26 cellular contexts compared by ENCODE assay signal in genomic region chr7:51132661-51133060, GRCh38.
"Had no signal": no experiment of that assay in that cellular context is flagged by ENCODE, and none has a peak within 500 bp of the region (broad histone marks: within the 10 kb centered on the region; RNA-seq: fewer than 3 reads in every experiment).

No MANE protein-coding gene starts in this region.

- H3K4me3 Mint-ChIP-seq: naive thymus-derived CD4-positive, alpha-beta T cell; natural killer cell; nephron; stimulated activated effector memory CD8-positive, alpha-beta T cell treated with anti-CD3 and anti-CD28 coated beads, Interleukin-12 subunit alpha, Interleukin-12 subunit beta, amount 100 ng/mL, for 72 hours; stimulated activated naive B cell treated with anti-CD40 and anti-IgM and Interleukin-4, amounts not matched to agents 10 μg/mL and 1 μg/mL and 100 μg/mL, for 72 hours; stimulated activated naive CD8-positive, alpha-beta T cell treated with anti-CD3 and anti-CD28 coated beads, Interleukin-15, Interleukin-2, amounts not matched to agents 100 ng/mL and 50 ng/mL, for 24 hours had no signal

- H3K9me3 ChIP-seq: neutrophil, pancreas, right lobe of liver, sigmoid colon, stomach, thoracic aorta, thyroid gland, tibial nerve, upper lobe of left lung, uterus had no signal

- H3K4me3 ChIP-seq: pancreas, psoas muscle, right lobe of liver, sigmoid colon, stomach, thoracic aorta, thyroid gland, tibial nerve, upper lobe of left lung, uterus had no signal

- H3K4me1 Mint-ChIP-seq: naive thymus-derived CD4-positive, alpha-beta T cell; natural killer cell; nephron; stimulated activated effector memory CD8-positive, alpha-beta T cell treated with anti-CD3 and anti-CD28 coated beads, Interleukin-12 subunit alpha, Interleukin-12 subunit beta, amount 100 ng/mL, for 72 hours; stimulated activated naive B cell treated with anti-CD40 and anti-IgM and Interleukin-4, amounts not matched to agents 10 μg/mL and 1 μg/mL and 100 μg/mL, for 72 hours had no signal

- DNase-seq: naive thymus-derived CD4-positive, alpha-beta T cell; natural killer cell; nucleus accumbens; pancreas; psoas muscle; right cardiac atrium; right lobe of liver; sigmoid colon; small intestine; stimulated activated CD4-positive, alpha-beta T cell treated with anti-CD3 and anti-CD28 coated beads, Interleukin-12 subunit alpha, Interleukin-12 subunit beta, amount 100 ng/mL, for 4 hours; stimulated activated CD4-positive, alpha-beta T cell treated with anti-CD3 and anti-CD28 coated beads, Interleukin-1b, Interleukin-23, amount 100 ng/mL, for 48 hours; stimulated activated CD4-positive, alpha-beta T cell treated with anti-CD3 and anti-CD28 coated beads, Interleukin-4, amount 100 ng/mL, for 1 hour; stimulated activated naive B cell treated with anti-CD40 and anti-IgM and Interleukin-4, amounts not matched to agents 10 μg/mL and 1 μg/mL and 100 μg/mL, for 72 hours; stimulated activated naive CD4-positive, alpha-beta T cell treated with Interleukin-2 at 50 U/mL for 16 hours; stomach; thyroid gland; trophoblast cell; upper lobe of left lung; uterus had no signal

- H3K27ac Mint-ChIP-seq: natural killer cell; nephron; progenitor cell of endocrine pancreas; stimulated activated effector memory CD8-positive, alpha-beta T cell treated with anti-CD3 and anti-CD28 coated beads, Interleukin-12 subunit alpha, Interleukin-12 subunit beta, amount 100 ng/mL, for 72 hours; stimulated activated naive B cell treated with anti-CD40 and anti-IgM and Interleukin-4, amounts not matched to agents 10 μg/mL and 1 μg/mL and 100 μg/mL, for 72 hours; stimulated activated naive CD8-positive, alpha-beta T cell treated with anti-CD3 and anti-CD28 coated beads, Interleukin-15, Interleukin-2, amounts not matched to agents 100 ng/mL and 50 ng/mL, for 24 hours had no signal

- ATAC-seq: naive thymus-derived CD4-positive, alpha-beta T cell; natural killer cell; pancreas; psoas muscle; right cardiac atrium; right lobe of liver; stimulated activated effector memory CD8-positive, alpha-beta T cell treated with anti-CD3 and anti-CD28 coated beads, Interleukin-12 subunit alpha, Interleukin-12 subunit beta, amount 100 ng/mL, for 72 hours; stimulated activated naive B cell treated with anti-CD40 and anti-IgM and Interleukin-4, amounts not matched to agents 10 μg/mL and 1 μg/mL and 100 μg/mL, for 72 hours had no signal

- H3K9me3 Mint-ChIP-seq: natural killer cell; stimulated activated effector memory CD8-positive, alpha-beta T cell treated with anti-CD3 and anti-CD28 coated beads, Interleukin-12 subunit alpha, Interleukin-12 subunit beta, amount 100 ng/mL, for 72 hours; stimulated activated naive CD8-positive, alpha-beta T cell treated with anti-CD3 and anti-CD28 coated beads, Interleukin-15, Interleukin-2, amounts not matched to agents 100 ng/mL and 50 ng/mL, for 24 hours had no signal

- H3K27me3 ChIP-seq: neutrophil, pancreas, right lobe of liver, sigmoid colon, stomach, thyroid gland, tibial nerve, upper lobe of left lung, uterus had no signal

- H3K4me1 ChIP-seq: pancreas, psoas muscle, right lobe of liver, sigmoid colon, stomach, thyroid gland, uterus had no signal

- FAIRE-seq: pancreas, small intestine had no signal

- H3K27me3 Mint-ChIP-seq: stimulated activated naive B cell treated with anti-CD40 and anti-IgM and Interleukin-4, amounts not matched to agents 10 μg/mL and 1 μg/mL and 100 μg/mL, for 72 hours; stimulated activated naive CD8-positive, alpha-beta T cell treated with anti-CD3 and anti-CD28 coated beads, Interleukin-15, Interleukin-2, amounts not matched to agents 100 ng/mL and 50 ng/mL, for 24 hours had no signal

- H3K36me3 ChIP-seq: neutrophil, pancreas, sigmoid colon, thoracic aorta, thyroid gland, tibial nerve, uterus had no signal

- H3K27ac ChIP-seq: neutrophil, pancreas, psoas muscle, sigmoid colon, stomach, thoracic aorta, thyroid gland, upper lobe of left lung, uterus had no signal

- H3K36me3 Mint-ChIP-seq: naive thymus-derived CD4-positive, alpha-beta T cell; natural killer cell; stimulated activated effector memory CD8-positive, alpha-beta T cell treated with anti-CD3 and anti-CD28 coated beads, Interleukin-12 subunit alpha, Interleukin-12 subunit beta, amount 100 ng/mL, for 72 hours; stimulated activated naive B cell treated with anti-CD40 and anti-IgM and Interleukin-4, amounts not matched to agents 10 μg/mL and 1 μg/mL and 100 μg/mL, for 72 hours had no signal
